In genomic region chr1:28914228-28915035, GRCh38 we compare ENCODE assay signal across 8 cellular contexts. TPM values are rescaled to one million over a fixed set of nuclear protein-coding genes. Genes with fewer than 3 reads are reported as not detected.
DNase-seq lines count a peak whose midpoint lies in the region; ATAC-seq and TF ChIP-seq lines count a peak whose summit lies in the region.

Gene EPB41 (plus strand): TSS chr1:28914569. CDS start chr1:28987438, 72,869 bp downstream.

- TF ChIP-seq POLR2A in heart left ventricle (IDR thresholded peaks at IDR 0.05), result no peak

- H2BK120ac ChIP-seq in trophoblast cell (ENCODE audit: insufficient read depth, low read length, poor library complexity), result peak within 1 kb of the TSS; percentile 68

- DNase-seq in GM10248 (ENCODE audit: extremely low spot score) (peak; percentile 96), NCI-H1417 treated with DMSO at 0.1 percent for 48 hours (lab: John Stamatoyannopoulos, UW) (peak; percentile 79), T follicular helper cell (ENCODE audit: low read depth) (peak; percentile 79), heart left ventricle (peak; percentile 88 to 95 (median 90)), trophoblast cell (peak; percentile 78 to 82), tibial artery (peak; percentile 89 to 94)
- DNase-seq in activated naive CD8-positive, alpha-beta T cell treated with anti-CD3 and anti-CD28 coated beads, Interleukin-2, amount 50 U/mL, for 16 hours (ENCODE audit: low read depth, low spot score), result peak; percentile 80

- H3K4me2 ChIP-seq in trophoblast cell (ENCODE audit: low read length), result peak within 1 kb of the TSS; percentile 79

- H3K27ac ChIP-seq in heart left ventricle, result peak within 1 kb of the TSS in 5 of 12 donors; percentile 6 to 55 (median 45)
- H3K27ac ChIP-seq in trophoblast cell (ENCODE audit: low read depth, low read length), result peak within 1 kb of the TSS; percentile 55
- peak within 1 kb of the TSS; percentile 61 to 71 for H3K27ac ChIP-seq in tibial artery

- peak within 1 kb of the TSS; percentile 63 for H4K12ac ChIP-seq in trophoblast cell (ENCODE audit: low read depth, low read length)

- H3K14ac ChIP-seq in trophoblast cell (ENCODE audit: low read length), result peak within 1 kb of the TSS; percentile 34

- H2BK12ac ChIP-seq in trophoblast cell (ENCODE audit: low read length), result no peak within 1 kb of the TSS

- peak within 1 kb of the TSS; percentile 64 for H3K9ac ChIP-seq in trophoblast cell (ENCODE audit: low read length)

- peak within 1 kb of the TSS; percentile 52 for H4K91ac ChIP-seq in trophoblast cell (ENCODE audit: low read depth, low read length)

- H2AK5ac ChIP-seq in trophoblast cell (ENCODE audit: low read length), result no peak within 1 kb of the TSS

- H3K4ac ChIP-seq in trophoblast cell (ENCODE audit: low read depth, low read length), result peak within 1 kb of the TSS; percentile 46

- peaks cover 8% of the 10 kb centered on the region for H3K79me1 ChIP-seq in trophoblast cell (ENCODE audit: low read length)

- peak within 1 kb of the TSS; percentile 43 for H2BK5ac ChIP-seq in trophoblast cell (ENCODE audit: low read depth, low read length, poor library complexity)

- peak within 1 kb of the TSS; percentile 92 for H2AFZ ChIP-seq in trophoblast cell (ENCODE audit: insufficient read depth, low read length, poor library complexity)

- ATAC-seq in HG02759 (IDR thresholded peaks at IDR 0.05; ENCODE audit: unreplicated experiment), result peak; percentile 89
- peak; percentile 93 to 99 (median 98) for ATAC-seq in heart left ventricle

- H3K4me1 ChIP-seq in heart left ventricle, result peaks cover 0 to 21% (median 10%) of the 10 kb centered on the region in 12 donors
- H3K4me1 ChIP-seq in trophoblast cell (ENCODE audit: control insufficient read depth in 1 of 2, insufficient read depth in 2 of 2, low read length in 2 of 2), result peaks cover 3 to 6% of the 10 kb centered on the region in 2 experiments
- peaks cover 0 to 14% (median 6%) of the 10 kb centered on the region in 4 donors for H3K4me1 ChIP-seq in tibial artery

- H3K36me3 ChIP-seq in heart left ventricle (no peaks in the 10 kb centered on the region), trophoblast cell (ENCODE audit: control insufficient read depth in 1 of 2, insufficient read depth in 2 of 2, low read length in 2 of 2) (peaks cover 0 to 2% of the 10 kb centered on the region in 2 experiments), tibial artery (no peaks in the 10 kb centered on the region)

- POLR2A ChIA-PET in GM10248 (lab: Yijun Ruan, JAX), result interaction anchor here (1.0 kb wide), 1 partner anchor 333 kb away, joined by 3 read pairs; no protein-coding TSS in a partner anchor

- WGBS in heart left ventricle, 4 donors, result 0 to 1% (median 0%) methylated on average over 34 to 95 of the region's 95 CpGs
- no CpG with 5 or more reads among the region's 95 CpGs for WGBS in trophoblast cell (ENCODE audit: extremely low coverage, insufficient coverage, insufficient read length)

- H3K27me3 ChIP-seq in heart left ventricle (no peaks in the 10 kb centered on the region), trophoblast cell (ENCODE audit: insufficient read depth, low read length) (no peaks in the 10 kb centered on the region), tibial artery (no peaks in the 10 kb centered on the region)

- H4K8ac ChIP-seq in trophoblast cell (ENCODE audit: low read depth, low read length), result peak within 1 kb of the TSS; percentile 70

- H3K9me3 ChIP-seq in heart left ventricle (no peaks in the 10 kb centered on the region), trophoblast cell (ENCODE audit: insufficient read depth, low read depth, low read length) (no peaks in the 10 kb centered on the region), tibial artery (no peaks in the 10 kb centered on the region)

- intact Hi-C loops in heart left ventricle (cut with DNase I), result no loop called here
- intact Hi-C loops in tibial artery (cut with DNase I; ENCODE audit: low total_unique reads), result no loop called here

- H3K23ac ChIP-seq in trophoblast cell (ENCODE audit: low read length), result no peak within 1 kb of the TSS

- H3K4me3 ChIP-seq in heart left ventricle, result peak within 1 kb of the TSS; percentile 44 to 91 (median 64)
- H3K4me3 ChIP-seq in trophoblast cell (ENCODE audit: low read depth, low read length), result peak within 1 kb of the TSS; percentile 80
- peak within 1 kb of the TSS; percentile 55 to 92 for H3K4me3 ChIP-seq in tibial artery

- H3K79me2 ChIP-seq in trophoblast cell (ENCODE audit: control insufficient read depth, insufficient read depth, low read length, poor library complexity), result no peaks in the 10 kb centered on the region

- TF ChIP-seq CTCF in GM10248 (IDR thresholded peaks at IDR 0.05; ENCODE audit: control extremely low read depth, extremely low read depth, low read depth, missing control alignments) (no peak), heart left ventricle (IDR thresholded peaks at IDR 0.05) (no peak), tibial artery (IDR thresholded peaks at IDR 0.05) (no peak)

- peak within 1 kb of the TSS; percentile 85 for H3K18ac ChIP-seq in trophoblast cell (ENCODE audit: low read length)

- CTCF ChIA-PET in GM10248 (lab: Yijun Ruan, JAX), result interaction anchor here (1.5 to 3.6 kb wide), 5 partner anchors 10 to 119 kb away, joined by 7 to 16 read pairs (median 12); no protein-coding TSS in a partner anchor

RNA-seq across cellular contexts. Expression of gene EPB41, which starts in this region (rescaled TPM):
- total RNA-seq in heart left ventricle, result 10 to 100 TPM; 13.6 to 34.4 (median 24.2) TPM
- polyA plus RNA-seq in heart left ventricle, result 10 to 100 TPM in 1 of 2 donors, 1 to 10 TPM in 1; 7.8 to 10.1 TPM
- polyA plus RNA-seq in trophoblast cell (2013), result 28.3 and 29.8 TPM in 2 replicates
